9 cellular contexts compared by ENCODE assay signal in genomic region chr2:203484266-203485112, GRCh38. TPM values are rescaled to one million over a fixed set of nuclear protein-coding genes. Genes with fewer than 3 reads are reported as not detected.
DNase-seq lines count a peak whose midpoint lies in the region; ATAC-seq and TF ChIP-seq lines count a peak whose summit lies in the region.
"Had no signal": no experiment of that assay in that cellular context is flagged by ENCODE, and none has a peak within 500 bp of the region (broad histone marks: within the 10 kb centered on the region; RNA-seq: fewer than 3 reads in every experiment).

No MANE protein-coding gene starts in this region.

- H3K9me3 ChIP-seq in A673 (ENCODE audit: low read depth, low read length, poor library complexity, severe bottlenecking): no peaks in the 10 kb centered on the region
- H3K9me3 ChIP-seq: neutrophil had no signal

- CTCF ChIA-PET in A673 (lab: Charles Lee): no interaction called here

- ATAC-seq in HG03442 (IDR thresholded peaks at IDR 0.05; ENCODE audit: unreplicated experiment) (peak; percentile 83), left colon (peak; percentile 88), HG02970 (IDR thresholded peaks at IDR 0.05; ENCODE audit: low FRiP score, unreplicated experiment) (no peak)

- DNase-seq in A673 (ENCODE audit: low spot score) (peak; percentile 40), GM13977 (ENCODE audit: low spot score) (peak; percentile 31), T-helper 22 cell (ENCODE audit: low read depth) (peak; percentile 13), brain microvascular endothelial cell (no peak), left colon (no peak)
- peak; percentile 12 to 18 for DNase-seq in stimulated activated CD8-positive, alpha-beta memory T cell treated with anti-CD3 and anti-CD28 coated beads, Interleukin-7, amount 100 ng/mL, for 4 hours (ENCODE audit: low read depth in 2 of 2)

- H3K27ac ChIP-seq in A673 (ENCODE audit: low read depth, low read length, poor library complexity, severe bottlenecking) (no peak overlapping the region), brain microvascular endothelial cell (no peak overlapping the region)
- H3K27ac ChIP-seq: neutrophil had no signal

- POLR2A ChIA-PET in A673 (lab: Charles Lee; ENCODE audit: low non-redundant PET): no interaction called here

- TF ChIP-seq CTCF in A673 (conservative IDR thresholded peaks at IDR 0.05; ENCODE audit: low read depth, low read length) (peak; percentile 49), GM13977 (IDR thresholded peaks at IDR 0.05; ENCODE audit: extremely low read depth, insufficient read depth, missing control alignments) (peak; percentile 73), brain microvascular endothelial cell (IDR thresholded peaks at IDR 0.05; ENCODE audit: low read depth, low read length, missing control alignments) (peak; percentile 64)

- H3K36me3 ChIP-seq in A673 (ENCODE audit: insufficient read depth, low read length, poor library complexity, severe bottlenecking) (peaks cover under 1% of the 10 kb centered on the region), brain microvascular endothelial cell (replicated peaks) (peaks cover 38% of the 10 kb centered on the region)
- H3K36me3 ChIP-seq: neutrophil had no signal

- in situ Hi-C loops in GM13977 (cut with MboI; ENCODE audit: low pct_unique_long_range_greater_than_20kb, low sequenced_read_pairs, unreplicated experiment) (loop anchor here (5.0 to 25.0 kb wide), 2 partner anchors 328 to 428 kb away; no protein-coding TSS in a partner anchor), brain microvascular endothelial cell (cut with HindIII; ENCODE audit: low pct_ligation_motif_present, low sequenced_read_pairs) (loop anchor here (25.0 kb wide), 1 partner anchor 328 kb away; no protein-coding TSS in a partner anchor)

- H3K4me3 ChIP-seq in A673 (ENCODE audit: low read depth, low read length, poor library complexity, severe bottlenecking) (no peak overlapping the region), brain microvascular endothelial cell (ENCODE audit: low read depth, low read length) (no peak overlapping the region)

- intact Hi-C loops in A673 (cut with micrococcal nuclease; ENCODE audit: unreplicated experiment) (loop anchor here (5.0 kb wide), 2 partner anchors 168 to 333 kb away; no protein-coding TSS in a partner anchor), left colon (cut with DNase I, micrococcal nuclease) (loop anchor here in 1 of 2 donors (10.0 kb wide), 3 partner anchors 170 to 420 kb away; no protein-coding TSS in a partner anchor)

- no peaks in the 10 kb centered on the region for H3K4me1 ChIP-seq in A673 (ENCODE audit: insufficient read depth, low read length, poor library complexity, severe bottlenecking)

- H3K27me3 ChIP-seq in A673 (replicated peaks; ENCODE audit: insufficient read depth, low read depth, low read length, poor library complexity) (no peaks in the 10 kb centered on the region), brain microvascular endothelial cell (replicated peaks) (no peaks in the 10 kb centered on the region)
- H3K27me3 ChIP-seq: neutrophil had no signal

- BruUV-seq in A673 (replicated peaks; lab: Mats Ljungman, UMichigan): no TSS peak

RNA-seq across cellular contexts. Expression of gene RAPH1, which starts 50.6 kb away (rescaled TPM):
- total RNA-seq in A673 (2021) (28.3 and 29.7 TPM in 2 replicates), left colon (10 to 100 TPM; 47.4 to 55.1 TPM)

Comparison
In these comparisons a context has a peak if more than half of its experiments do, and no peak if none do; other contexts are left out.
1. DNase-seq: peak in A673 (single experiment), GM13977 (single experiment), T-helper 22 cell (single experiment) and stimulated activated CD8-positive, alpha-beta memory T cell treated with anti-CD3 and anti-CD28 coated beads, Interleukin-7, amount 100 ng/mL, for 4 hours (2 of 2); none in brain microvascular endothelial cell (single experiment) and left colon (0 of 2).
2. Peak in every context shown above with its lines, with median percentiles within 50 percentile points of each other: CTCF ChIP-seq.